ENCODE assay signal across 19 cellular contexts in genomic region chr9:136160939-136161610, GRCh38. TPM values are rescaled to one million over a fixed set of nuclear protein-coding genes. Genes with fewer than 3 reads are reported as not detected.
"Had no signal": no experiment of that assay in that cellular context is flagged by ENCODE, and none has a peak within 500 bp of the region (broad histone marks: within the 10 kb centered on the region; RNA-seq: fewer than 3 reads in every experiment).

No MANE protein-coding gene starts in this region.

- DNase-seq: activated CD4-positive, alpha-beta T cell treated with anti-CD3 and anti-CD28 coated beads for 1 hour; activated CD8-positive, alpha-beta memory T cell treated with anti-CD3 and anti-CD28 coated beads for 24 hours; activated effector memory CD4-positive, alpha-beta T cell treated with anti-CD3 and anti-CD28 coated beads, Interleukin-2, amount 50 U/mL, for 16 hours; activated T-cell treated with anti-CD3 and anti-CD28 coated beads, Interleukin-2, amount 50 U/mL, for 72 hours; adrenal gland; effector CD8-positive, alpha-beta T cell; lower lobe of right lung; naive thymus-derived CD8-positive, alpha-beta T cell; spleen; stimulated activated naive CD4-positive, alpha-beta T cell had no signal

- FAIRE-seq: endothelial cell of umbilical vein had no signal

- H3K9ac ChIP-seq: parathyroid adenoma had no signal

- H3K4me1 ChIP-seq: adrenal gland, esophagus muscularis mucosa, lower lobe of right lung, parathyroid adenoma had no signal

- H3K4me3 ChIP-seq: adrenal gland, esophagus muscularis mucosa, lower lobe of right lung, spleen had no signal

- H3K36me3 ChIP-seq: adrenal gland, esophagus muscularis mucosa, lower lobe of right lung, spleen had no signal

- H3K27ac Mint-ChIP-seq: activated naive CD4-positive, alpha-beta T cell treated with anti-CD3 and anti-CD28 coated beads, Interleukin-2, amount 50 U/mL, for 72 hours; activated T-cell treated with anti-CD3 and anti-CD28 coated beads, Interleukin-2, amount 50 U/mL, for 72 hours; dendritic cell treated with granulocyte-macrophage colony-stimulating factor and Interleukin-4, amounts not matched to agents 40 ng/mL and 50 ng/mL, for 4 days; naive thymus-derived CD8-positive, alpha-beta T cell had no signal

- H2AFZ ChIP-seq: parathyroid adenoma had no signal

- H3K4me1 Mint-ChIP-seq: naive thymus-derived CD8-positive, alpha-beta T cell had no signal

- H3K79me2 ChIP-seq: parathyroid adenoma had no signal

- H3K9me3 ChIP-seq: adrenal gland had no signal

- ATAC-seq: activated T-cell treated with anti-CD3 and anti-CD28 coated beads, Interleukin-2, amount 50 U/mL, for 72 hours; lower lobe of right lung; naive thymus-derived CD8-positive, alpha-beta T cell had no signal

- H3K27ac ChIP-seq: adrenal gland, esophagus muscularis mucosa, lower lobe of right lung, parathyroid adenoma, spleen had no signal

- H3K4me3 Mint-ChIP-seq: activated T-cell treated with anti-CD3 and anti-CD28 coated beads, Interleukin-2, amount 50 U/mL, for 72 hours; dendritic cell treated with granulocyte-macrophage colony-stimulating factor and Interleukin-4, amounts not matched to agents 40 ng/mL and 50 ng/mL, for 4 days; naive thymus-derived CD8-positive, alpha-beta T cell had no signal

- H3K36me3 Mint-ChIP-seq: activated naive CD4-positive, alpha-beta T cell treated with anti-CD3 and anti-CD28 coated beads, Interleukin-2, amount 50 U/mL, for 72 hours had no signal

RNA-seq across cellular contexts. Expression of gene LHX3, which starts 43.9 kb away (rescaled TPM):
- total RNA-seq: adrenal gland; chondrocyte; endothelial cell of umbilical vein; esophagus muscularis mucosa; lower lobe of right lung; mesenteric fat pad; naive thymus-derived CD8-positive, alpha-beta T cell; spleen; T-helper 1 cell treated with Interleukin-12 subunit alpha and Interleukin-12 subunit beta and Interleukin-4 antibody, amounts not matched to agents 30 ng/mL and 1 ng/mL, for 36 hours; ureter had no signal
- polyA plus RNA-seq: adrenal gland; endothelial cell of umbilical vein; naive thymus-derived CD8-positive, alpha-beta T cell; spleen had no signal
